Comparison of ENCODE assay signal across 7 cellular contexts in genomic region chr16:29156511-29156910, GRCh38.
DNase-seq lines count a peak whose midpoint lies in the region; ATAC-seq and TF ChIP-seq lines count a peak whose summit lies in the region.

No MANE protein-coding gene starts in this region.

- no peak overlapping the region for H2BK15ac ChIP-seq in H9 (ENCODE audit: low read depth, low read length)

- H2BK5ac ChIP-seq in H9 (ENCODE audit: insufficient read length, low read length) = no peak overlapping the region

- POLR2A ChIA-PET in activated CD8-positive, alpha-beta T cell treated with anti-CD3 and anti-CD28 coated beads, Interleukin-2, amount 10 ng/mL, durations not matched to agents 7 days and 5 days (lab: Charles Lee) = no interaction called here

- no peaks in the 10 kb centered on the region for H3K9me2 ChIP-seq in hepatocyte (replicated peaks; ENCODE audit: insufficient read depth)

- H3K79me2 ChIP-seq in H9 (ENCODE audit: insufficient read depth, low read length) = no peaks in the 10 kb centered on the region
- H3K79me2 ChIP-seq in hepatocyte = no peaks in the 10 kb centered on the region
- no peaks in the 10 kb centered on the region for H3K79me2 ChIP-seq in smooth muscle cell (ENCODE audit: low read depth)

- H3K4me1 ChIP-seq in H9 (ENCODE audit: insufficient read depth, low read length) (no peaks in the 10 kb centered on the region), hepatocyte (ENCODE audit: insufficient read depth) (peaks cover 12% of the 10 kb centered on the region), smooth muscle cell (ENCODE audit: low read depth) (peaks cover 17% of the 10 kb centered on the region)

- no peaks in the 10 kb centered on the region for H3K9me3 ChIP-seq in H9 (ENCODE audit: control insufficient read depth, low read depth, low read length)
- H3K9me3 ChIP-seq in hepatocyte (ENCODE audit: low read depth) = no peaks in the 10 kb centered on the region
- no peaks in the 10 kb centered on the region for H3K9me3 ChIP-seq in smooth muscle cell (replicated peaks; ENCODE audit: low read depth)

- peaks cover 20 to 28% of the 10 kb centered on the region in 2 experiments for H3K4me1 Mint-ChIP-seq in H9
- peaks cover 43% of the 10 kb centered on the region for H3K4me1 Mint-ChIP-seq in activated CD8-positive, alpha-beta T cell treated with anti-CD3 and anti-CD28 coated beads, Interleukin-2, amount 10 ng/mL, durations not matched to agents 7 days and 5 days (ENCODE audit: low read depth)

- H3K4me2 ChIP-seq in H9 (ENCODE audit: insufficient read depth, insufficient read length, low read length) = no peak overlapping the region
- peak overlapping the region; percentile 0 for H3K4me2 ChIP-seq in hepatocyte
- no peak overlapping the region for H3K4me2 ChIP-seq in smooth muscle cell

- H3K9ac ChIP-seq in H9 (ENCODE audit: extremely low read depth, insufficient read length, low read length) = no peak overlapping the region
- peak overlapping the region; percentile 60 for H3K9ac ChIP-seq in smooth muscle cell (ENCODE audit: low read depth)

- no peak for DNase-seq in H9
- no peak for DNase-seq in activated CD8-positive, alpha-beta T cell treated with anti-CD3 and anti-CD28 coated beads, Interleukin-2, amount 10 ng/mL, durations not matched to agents 7 days and 5 days
- DNase-seq in hepatocyte (ENCODE audit: low spot score) = no peak
- DNase-seq in smooth muscle cell (lab: John Stamatoyannopoulos, UW; ENCODE audit: unreplicated experiment) = no peak
- no peak for DNase-seq in retina

- no peaks in the 10 kb centered on the region for H3K36me3 ChIP-seq in hepatocyte (replicated peaks; ENCODE audit: insufficient read depth, low read depth)
- H3K36me3 ChIP-seq in smooth muscle cell (ENCODE audit: low read depth) = no peaks in the 10 kb centered on the region

- H2BK120ac ChIP-seq in H9 (ENCODE audit: low read depth, low read length, poor library complexity, severe bottlenecking) = no peak overlapping the region

- H3K56ac ChIP-seq in H9 (ENCODE audit: insufficient read length, low read depth, low read length) = no peak overlapping the region

- H3K18ac ChIP-seq in H9 (ENCODE audit: insufficient read length, low read depth, low read length) = peak overlapping the region; percentile 90

- H2AFZ ChIP-seq in H9 (ENCODE audit: low read length) (no peak overlapping the region), hepatocyte (no peak overlapping the region), smooth muscle cell (ENCODE audit: low read depth) (no peak overlapping the region)

- no peak overlapping the region for H3K4me3 Mint-ChIP-seq in H9
- no peak overlapping the region for H3K4me3 Mint-ChIP-seq in activated CD8-positive, alpha-beta T cell treated with anti-CD3 and anti-CD28 coated beads, Interleukin-2, amount 10 ng/mL, durations not matched to agents 7 days and 5 days

- no peaks in the 10 kb centered on the region for H3K23me2 ChIP-seq in H9 (ENCODE audit: insufficient read length, low read depth, low read length, poor library complexity, severe bottlenecking)

- H3K4ac ChIP-seq in H9 (ENCODE audit: low read depth, low read length) = no peak overlapping the region

- H2BK12ac ChIP-seq in H9 (ENCODE audit: insufficient read length, low read depth, low read length) = peak overlapping the region; percentile 40

- H3K36me3 Mint-ChIP-seq in H9 (ENCODE audit: insufficient read depth in 1 of 3, low read depth in 3 of 3) = peaks cover 0 to 5% (median 1%) of the 10 kb centered on the region in 3 experiments; a peak in 1 of 7 replicates
- peaks cover 2% of the 10 kb centered on the region for H3K36me3 Mint-ChIP-seq in activated CD8-positive, alpha-beta T cell treated with anti-CD3 and anti-CD28 coated beads, Interleukin-2, amount 10 ng/mL, durations not matched to agents 7 days and 5 days (ENCODE audit: low read depth)

- H4K20me1 ChIP-seq in H9 (ENCODE audit: control insufficient read depth, insufficient read depth, insufficient read length) = no peaks in the 10 kb centered on the region
- no peaks in the 10 kb centered on the region for H4K20me1 ChIP-seq in hepatocyte (ENCODE audit: insufficient read depth, poor library complexity, severe bottlenecking)
- H4K20me1 ChIP-seq in smooth muscle cell (ENCODE audit: low read depth) = no peaks in the 10 kb centered on the region

- H3T11ph ChIP-seq in H9 (ENCODE audit: low read length) = no peak overlapping the region

- no peaks in the 10 kb centered on the region for H3K27me3 ChIP-seq in H9 (ENCODE audit: insufficient read depth, low read length)
- H3K27me3 ChIP-seq in hepatocyte = no peaks in the 10 kb centered on the region
- no peaks in the 10 kb centered on the region for H3K27me3 ChIP-seq in smooth muscle cell (ENCODE audit: low read depth)

- H3F3A ChIP-seq in smooth muscle cell (ENCODE audit: low read depth) = peaks cover 5% of the 10 kb centered on the region

- no peak overlapping the region for H4K91ac ChIP-seq in H9 (ENCODE audit: insufficient read length, low read depth, low read length)

- peak overlapping the region; percentile 78; the same call in 1 of the 2 replicates for H3K14ac ChIP-seq in H9 (ENCODE audit: insufficient read depth, low read length)

- H3K79me1 ChIP-seq in H9 (ENCODE audit: insufficient read depth, low read depth, low read length, poor library complexity, severe bottlenecking) = no peaks in the 10 kb centered on the region

- peak overlapping the region; percentile 70 for H3K27ac ChIP-seq in H9 (ENCODE audit: insufficient read length, low read depth, low read length)
- peak overlapping the region; percentile 38 for H3K27ac ChIP-seq in hepatocyte
- peak overlapping the region; percentile 95 for H3K27ac ChIP-seq in smooth muscle cell (ENCODE audit: low read depth)

- no peaks in the 10 kb centered on the region for H3K27me3 Mint-ChIP-seq in H9 (ENCODE audit: low read depth)
- H3K27me3 Mint-ChIP-seq in activated CD8-positive, alpha-beta T cell treated with anti-CD3 and anti-CD28 coated beads, Interleukin-2, amount 10 ng/mL, durations not matched to agents 7 days and 5 days (ENCODE audit: low read depth) = no peaks in the 10 kb centered on the region

- H4K5ac ChIP-seq in H9 (ENCODE audit: insufficient read length, low read depth, low read length) = no peak overlapping the region

- no peak for ATAC-seq in activated CD8-positive, alpha-beta T cell treated with anti-CD3 and anti-CD28 coated beads, Interleukin-2, amount 10 ng/mL, durations not matched to agents 7 days and 5 days
- ATAC-seq in GM21515 (IDR thresholded peaks at IDR 0.05; ENCODE audit: unreplicated experiment) (no peak), GM18868 (IDR thresholded peaks at IDR 0.05; ENCODE audit: unreplicated experiment) (no peak)

- H3K9me3 Mint-ChIP-seq in H9 = no peaks in the 10 kb centered on the region
- H3K9me3 Mint-ChIP-seq in activated CD8-positive, alpha-beta T cell treated with anti-CD3 and anti-CD28 coated beads, Interleukin-2, amount 10 ng/mL, durations not matched to agents 7 days and 5 days (ENCODE audit: insufficient read depth) = no peaks in the 10 kb centered on the region

- H2AK5ac ChIP-seq in H9 (ENCODE audit: insufficient read length, low read length) = no peak overlapping the region

- H3K4me3 ChIP-seq in hepatocyte (no peak overlapping the region), smooth muscle cell (no peak overlapping the region)

- CTCF ChIA-PET in activated CD8-positive, alpha-beta T cell treated with anti-CD3 and anti-CD28 coated beads, Interleukin-2, amount 10 ng/mL, durations not matched to agents 7 days and 5 days (lab: Charles Lee) = no interaction called here

- no CpG with 5 or more reads among the region's 11 CpGs for WGBS in H9 (ENCODE audit: extremely low coverage, insufficient read length, low lambda C conversion rate)
- 71% methylated on average over 11 of the region's 11 CpGs for WGBS in hepatocyte (ENCODE audit: low lambda C conversion rate, missing lambda C conversion rate)
- WGBS in smooth muscle cell (ENCODE audit: low lambda C conversion rate) = 70% methylated on average over 11 of the region's 11 CpGs

- peak overlapping the region; percentile 37 to 91 (median 89); a peak in 6 of 7 replicates for H3K27ac Mint-ChIP-seq in H9
- H3K27ac Mint-ChIP-seq in activated CD8-positive, alpha-beta T cell treated with anti-CD3 and anti-CD28 coated beads, Interleukin-2, amount 10 ng/mL, durations not matched to agents 7 days and 5 days = peak overlapping the region; percentile 46

- no peak overlapping the region for H3K23ac ChIP-seq in H9 (ENCODE audit: insufficient read length, low read depth, low read length)

- H4K8ac ChIP-seq in H9 (replicated peaks; ENCODE audit: insufficient read length, low read depth, low read length) = no peak overlapping the region

- no peak for TF ChIP-seq CTCF in H9 (conservative IDR thresholded peaks at IDR 0.05)
- no peak for TF ChIP-seq CTCF in hepatocyte (IDR thresholded peaks at IDR 0.05; ENCODE audit: poor library complexity)
- TF ChIP-seq CTCF in smooth muscle cell (IDR thresholded peaks at IDR 0.05; ENCODE audit: borderline replicate concordance, insufficient read depth, poor library complexity, severe bottlenecking) = no peak

- no peak overlapping the region for H2BK20ac ChIP-seq in H9 (ENCODE audit: low read depth, low read length, poor library complexity, severe bottlenecking)

Comparison
In these comparisons a context has a peak if more than half of its experiments do, and no peak if none do; other contexts are left out.
1. H3K27ac ChIP-seq: peak in every context shown above with its lines; median percentile 95 in smooth muscle cell; 70 in H9; 38 in hepatocyte.